In the genomic region with DNA sequence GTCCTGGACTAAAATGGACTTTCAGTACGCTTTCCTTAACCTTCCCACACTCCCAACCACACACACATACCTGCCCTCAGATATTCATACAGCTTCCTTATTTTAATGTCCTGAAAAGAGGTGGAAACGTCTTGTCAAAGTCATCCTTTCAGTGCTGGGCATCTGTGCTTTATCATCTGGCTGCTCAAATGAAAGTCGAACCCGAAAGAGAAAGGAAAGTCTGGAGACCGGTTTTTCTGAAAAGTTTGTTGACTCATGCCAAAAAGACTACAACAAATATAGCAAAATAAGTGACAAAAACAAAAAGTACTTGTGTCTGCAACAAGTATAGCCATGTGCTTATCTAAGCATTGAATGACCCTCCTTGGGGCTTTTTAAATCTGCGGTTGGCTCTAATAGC, we compare ENCODE assay signal across 5 cellular contexts. TPM values are rescaled to one million over a fixed set of nuclear protein-coding genes. Genes with fewer than 3 reads are reported as not detected.
"Had no signal": no experiment of that assay in that cellular context is flagged by ENCODE, and none has a peak within 500 bp of the region (broad histone marks: within the 10 kb centered on the region; RNA-seq: fewer than 3 reads in every experiment).

No MANE protein-coding gene starts in this region.

RNA-seq across cellular contexts. Expression of a gene that starts 18.1 kb away (rescaled TPM):
- total RNA-seq: LHCN-M2, NCI-H460 had no signal

RNA-seq across cellular contexts. Expression of a gene that starts 40.3 kb away (rescaled TPM):
- total RNA-seq: LHCN-M2, MCF 10A, Right ventricle myocardium superior, SJSA1 had no signal
